Comparison of ENCODE assay signal across 8 cellular contexts in genomic region chr15:89971592-89971997, GRCh38. TPM values are rescaled to one million over a fixed set of nuclear protein-coding genes. Genes with fewer than 3 reads are reported as not detected.
A peak's percentile ranks its signal among the peaks of the same experiment; 100 is the strongest.
DNase-seq lines count a peak whose midpoint lies in the region; ATAC-seq and TF ChIP-seq lines count a peak whose summit lies in the region.

No MANE protein-coding gene starts in this region.

- H3K36me3 Mint-ChIP-seq in naive B cell: no peaks in the 10 kb centered on the region

- no peak overlapping the region for H3K4me3 ChIP-seq in tibial nerve

- TF ChIP-seq CTCF in tibial nerve (IDR thresholded peaks at IDR 0.05): peak in 4 of 5 experiments; percentile 10 to 27 (median 22)

- WGBS in tibial nerve, 2 donors: 22 to 24% methylated on average over 4 of the region's 4 CpGs

- H3K27ac Mint-ChIP-seq in naive B cell: peak overlapping the region in 4 of 6 donors; percentile 16 to 87 (median 43)

- H3K27ac ChIP-seq in tibial nerve: no peak overlapping the region

- H3K4me3 Mint-ChIP-seq in naive B cell: peak overlapping the region in 1 of 8 donors; percentile 40

- ATAC-seq in naive B cell (ENCODE audit: low read depth in 2 of 2): peak; percentile 57 to 63

- no peaks in the 10 kb centered on the region for H3K36me3 ChIP-seq in tibial nerve

- peaks cover 18 to 47% (median 41%) of the 10 kb centered on the region in 3 donors for H3K4me1 Mint-ChIP-seq in naive B cell

- DNase-seq in NCI-H2107 treated with DMSO at 0.1 percent for 48 hours (lab: John Stamatoyannopoulos, UW; ENCODE audit: unreplicated experiment) (peak; percentile 1), NCI-H2107 (lab: John Stamatoyannopoulos, UW) (no peak), HCEC 1CT (peak; percentile 70), NCI-H1105 (lab: John Stamatoyannopoulos, UW) (peak; percentile 64), epidermal melanocyte (ENCODE audit: insufficient read length, low spot score) (peak; percentile 35), naive B cell (peak; percentile 6), tibial nerve (ENCODE audit: low spot score in 2 of 2) (no peak)
- peak; percentile 43 for DNase-seq in activated CD4-positive, alpha-beta T cell treated with anti-CD3 and anti-CD28 coated beads, Interleukin-2, amount 50 U/mL, for 1 hour

- no peaks in the 10 kb centered on the region for H3K27me3 ChIP-seq in tibial nerve

- no peaks in the 10 kb centered on the region for H3K27me3 Mint-ChIP-seq in naive B cell

- H3K9me3 ChIP-seq in tibial nerve: no peaks in the 10 kb centered on the region

- H3K9me3 Mint-ChIP-seq in naive B cell: peaks cover 0 to 4% (median 0%) of the 10 kb centered on the region in 7 donors

- TF ChIP-seq EP300 in tibial nerve (IDR thresholded peaks at IDR 0.05): no peak

- no peak for TF ChIP-seq POLR2A in tibial nerve (IDR thresholded peaks at IDR 0.05)

- peaks cover 0 to 3% (median 0%) of the 10 kb centered on the region in 4 donors for H3K4me1 ChIP-seq in tibial nerve

RNA-seq across cellular contexts. Expression of gene ZNF710, which starts 29.5 kb away (rescaled TPM):
- 1 to 10 TPM in 5 of 6 donors, under 1 TPM in 1; 0.64 to 2.4 (median 2.0) TPM for polyA plus RNA-seq in naive B cell (ENCODE audit: low read depth in 6 of 6)
- total RNA-seq in tibial nerve: 10 to 100 TPM in 3 of 4 donors, 1 to 10 TPM in 1; 9.0 to 15.6 (median 11.2) TPM

RNA-seq across cellular contexts. Expression of gene ARPIN, which starts 58.8 kb away (rescaled TPM):
- polyA plus RNA-seq in naive B cell (ENCODE audit: low read depth in 6 of 6): not detected
- total RNA-seq in tibial nerve: 10 to 100 TPM; 21.0 to 32.6 (median 25.6) TPM

Comparison
In these comparisons a context has a peak if more than half of its experiments do, and no peak if none do; other contexts are left out.
1. DNase-seq: peak in NCI-H2107 treated with DMSO at 0.1 percent for 48 hours (single experiment), HCEC 1CT (single experiment), NCI-H1105 (single experiment), activated CD4-positive, alpha-beta T cell treated with anti-CD3 and anti-CD28 coated beads, Interleukin-2, amount 50 U/mL, for 1 hour (single experiment), epidermal melanocyte (single experiment) and naive B cell (single experiment); none in NCI-H2107 (single experiment) and tibial nerve (0 of 2).